In genomic region chr3:182794455-182794773, GRCh38 we compare ENCODE assay signal across 8 cellular contexts. TPM values are rescaled to one million over a fixed set of nuclear protein-coding genes. Genes with fewer than 3 reads are reported as not detected.
DNase-seq lines count a peak whose midpoint lies in the region; ATAC-seq and TF ChIP-seq lines count a peak whose summit lies in the region.

No MANE protein-coding gene starts in this region.

- H3K4me3 ChIP-seq in DND-41 (ENCODE audit: low read depth in 1 of 2, low read length in 2 of 2) = peak overlapping the region; percentile 49 to 61
- peak overlapping the region; percentile 77 for H3K4me3 ChIP-seq in OCI-LY1 (ENCODE audit: low read depth, low read length, poor library complexity, severe bottlenecking)
- H3K4me3 ChIP-seq in osteoblast (ENCODE audit: insufficient read depth, low read length) = peak overlapping the region; percentile 88

- H3K27me3 ChIP-seq in DND-41 (ENCODE audit: insufficient read depth, low read length, poor library complexity) (peaks cover 3% of the 10 kb centered on the region), OCI-LY1 (ENCODE audit: insufficient read depth, low read length) (no peaks in the 10 kb centered on the region), osteoblast (ENCODE audit: insufficient read depth, low read length) (peaks cover 3% of the 10 kb centered on the region)

- H3K36me3 Mint-ChIP-seq in endothelial cell (ENCODE audit: low read depth, unreplicated experiment) = no peaks in the 10 kb centered on the region

- H3K27ac Mint-ChIP-seq in endothelial cell (ENCODE audit: unreplicated experiment) = peak overlapping the region; percentile 91

- no peak for TF ChIP-seq CTCF in DND-41 (IDR thresholded peaks at IDR 0.05; ENCODE audit: borderline replicate concordance, extremely low read depth, low read length, poor library complexity, severe bottlenecking)
- no peak for TF ChIP-seq CTCF in OCI-LY1 (IDR thresholded peaks at IDR 0.05; ENCODE audit: low read length)
- TF ChIP-seq CTCF in endothelial cell (IDR thresholded peaks at IDR 0.05; ENCODE audit: unreplicated experiment) = no peak
- TF ChIP-seq CTCF in osteoblast (IDR thresholded peaks at IDR 0.05; ENCODE audit: extremely low read depth, low read depth, low read length) = no peak

- no peaks in the 10 kb centered on the region for H3F3A ChIP-seq in OCI-LY1 (ENCODE audit: insufficient read depth, low read length)

- peak overlapping the region; percentile 96 for H3K4me3 Mint-ChIP-seq in endothelial cell (ENCODE audit: unreplicated experiment)

- H3K9ac ChIP-seq in DND-41 (ENCODE audit: low read depth, low read length) (peak overlapping the region; percentile 86), OCI-LY1 (ENCODE audit: low read length) (peak overlapping the region; percentile 80)

- no peaks in the 10 kb centered on the region for H3K9me3 Mint-ChIP-seq in endothelial cell (ENCODE audit: unreplicated experiment)

- H4K20me1 ChIP-seq in DND-41 (ENCODE audit: insufficient read depth, low read length) = peaks cover 17% of the 10 kb centered on the region; the same call in 1 of the 2 replicates
- H4K20me1 ChIP-seq in OCI-LY1 (ENCODE audit: insufficient read depth, low read length) = no peaks in the 10 kb centered on the region
- H4K20me1 ChIP-seq in osteoblast (ENCODE audit: insufficient read depth, low read length) = peaks cover 24% of the 10 kb centered on the region

- H3K79me2 ChIP-seq in DND-41 (ENCODE audit: insufficient read depth, low read length) (peaks cover 58% of the 10 kb centered on the region), OCI-LY1 (ENCODE audit: insufficient read depth, low read length) (peaks cover 56% of the 10 kb centered on the region), osteoblast (ENCODE audit: insufficient read depth, low read length) (peaks cover 58% of the 10 kb centered on the region)

- H3K27me3 Mint-ChIP-seq in endothelial cell (ENCODE audit: unreplicated experiment) = peaks cover 9% of the 10 kb centered on the region

- H3K4me2 ChIP-seq in DND-41 (ENCODE audit: insufficient read depth, low read length) = peak overlapping the region; percentile 69
- peak overlapping the region; percentile 86 for H3K4me2 ChIP-seq in OCI-LY1 (ENCODE audit: low read length)
- H3K4me2 ChIP-seq in osteoblast (ENCODE audit: insufficient read depth, low read length) = peak overlapping the region; percentile 96

- H3K27ac ChIP-seq in DND-41 (ENCODE audit: low read length) = peak overlapping the region; percentile 63
- H3K27ac ChIP-seq in OCI-LY1 (ENCODE audit: low read depth, low read length, poor library complexity, severe bottlenecking) = peak overlapping the region; percentile 79
- peak overlapping the region; percentile 73 for H3K27ac ChIP-seq in osteoblast (ENCODE audit: low read depth, low read length)

- H3K36me3 ChIP-seq in DND-41 (ENCODE audit: insufficient read depth, low read length) (no peaks in the 10 kb centered on the region; the same call in 1 of the 2 replicates), OCI-LY1 (ENCODE audit: insufficient read depth, low read length) (no peaks in the 10 kb centered on the region), osteoblast (ENCODE audit: insufficient read depth, low read length) (no peaks in the 10 kb centered on the region)

- H3K4me1 Mint-ChIP-seq in endothelial cell (ENCODE audit: unreplicated experiment) = peaks cover 23% of the 10 kb centered on the region

- ATAC-seq in DND-41 (ENCODE audit: insufficient read depth, low read depth) = no peak
- ATAC-seq in HG03460 (IDR thresholded peaks at IDR 0.05; ENCODE audit: unreplicated experiment) = no peak
- no peak for ATAC-seq in GM19324 (IDR thresholded peaks at IDR 0.05; ENCODE audit: low FRiP score, unreplicated experiment)
- no peak for ATAC-seq in HG03378 (IDR thresholded peaks at IDR 0.05; ENCODE audit: unreplicated experiment)

- no peaks in the 10 kb centered on the region for H3K9me2 ChIP-seq in OCI-LY1 (ENCODE audit: low read depth, low read length)

- H3K4me1 ChIP-seq in DND-41 (ENCODE audit: insufficient read depth, low read length) (peaks cover 36% of the 10 kb centered on the region), OCI-LY1 (ENCODE audit: insufficient read depth, low read length, severe bottlenecking) (peaks cover 38% of the 10 kb centered on the region), osteoblast (ENCODE audit: insufficient read depth, low read length) (peaks cover 11% of the 10 kb centered on the region)

- DNase-seq in DND-41 (no peak), endothelial cell (ENCODE audit: low spot score) (no peak), osteoblast (ENCODE audit: insufficient read length, low spot score, missing footprints) (no peak), activated gamma-delta T cell treated with Interleukin-2 at 50 U/mL for 16 hours (no peak)

- H3K9me3 ChIP-seq in DND-41 (ENCODE audit: insufficient read depth, low read length, severe bottlenecking) (no peaks in the 10 kb centered on the region), OCI-LY1 (ENCODE audit: low read length) (no peaks in the 10 kb centered on the region), osteoblast (ENCODE audit: low read depth, low read length) (no peaks in the 10 kb centered on the region)

- H2AFZ ChIP-seq in DND-41 (ENCODE audit: low read depth, low read length) (peak overlapping the region; percentile 47), OCI-LY1 (ENCODE audit: low read length) (no peak overlapping the region), osteoblast (ENCODE audit: low read length) (peak overlapping the region; percentile 84)

RNA-seq across cellular contexts. Expression of gene ATP11B, which starts 1.1 kb away (rescaled TPM):
- total RNA-seq in endothelial cell (ENCODE audit: unreplicated experiment) = 45.3 TPM
- 71.3 and 76.0 TPM in 2 replicates for total RNA-seq in osteoblast
